ENCODE assay signal across 1 cellular context in genomic region chr7:131924857-131925256, GRCh38.
TF ChIP-seq lines count a peak whose summit lies in the region.

No MANE protein-coding gene starts in this region.

TF ChIP-seq in IMR-90, 13 proteins besides CTCF, POLR2A, EP300 and RAD21 (continued from another document):
- TF ChIP-seq, protein P1, sequence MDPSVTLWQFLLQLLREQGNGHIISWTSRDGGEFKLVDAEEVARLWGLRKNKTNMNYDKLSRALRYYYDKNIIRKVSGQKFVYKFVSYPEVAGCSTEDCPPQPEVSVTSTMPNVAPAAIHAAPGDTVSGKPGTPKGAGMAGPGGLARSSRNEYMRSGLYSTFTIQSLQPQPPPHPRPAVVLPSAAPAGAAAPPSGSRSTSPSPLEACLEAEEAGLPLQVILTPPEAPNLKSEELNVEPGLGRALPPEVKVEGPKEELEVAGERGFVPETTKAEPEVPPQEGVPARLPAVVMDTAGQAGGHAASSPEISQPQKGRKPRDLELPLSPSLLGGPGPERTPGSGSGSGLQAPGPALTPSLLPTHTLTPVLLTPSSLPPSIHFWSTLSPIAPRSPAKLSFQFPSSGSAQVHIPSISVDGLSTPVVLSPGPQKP (IDR thresholded peaks at IDR 0.05; ENCODE audit: borderline replicate concordance, low read depth, low read length), result no peak
- TF ChIP-seq MXI1 (IDR thresholded peaks at IDR 0.05; ENCODE audit: borderline replicate concordance, low read depth, low read length), result no peak
- no peak for TF ChIP-seq MAFK (IDR thresholded peaks at IDR 0.05; ENCODE audit: low read depth, low read length)
- TF ChIP-seq RCOR1 (IDR thresholded peaks at IDR 0.05; ENCODE audit: insufficient replicate concordance, low read length), result no peak
- no peak for TF ChIP-seq RFX5 (IDR thresholded peaks at IDR 0.05; ENCODE audit: low read depth, low read length)
- no peak for TF ChIP-seq FOS (IDR thresholded peaks at IDR 0.05; ENCODE audit: low read depth, low read length)
